ENCODE assay signal across 28 cellular contexts in the genomic region with DNA sequence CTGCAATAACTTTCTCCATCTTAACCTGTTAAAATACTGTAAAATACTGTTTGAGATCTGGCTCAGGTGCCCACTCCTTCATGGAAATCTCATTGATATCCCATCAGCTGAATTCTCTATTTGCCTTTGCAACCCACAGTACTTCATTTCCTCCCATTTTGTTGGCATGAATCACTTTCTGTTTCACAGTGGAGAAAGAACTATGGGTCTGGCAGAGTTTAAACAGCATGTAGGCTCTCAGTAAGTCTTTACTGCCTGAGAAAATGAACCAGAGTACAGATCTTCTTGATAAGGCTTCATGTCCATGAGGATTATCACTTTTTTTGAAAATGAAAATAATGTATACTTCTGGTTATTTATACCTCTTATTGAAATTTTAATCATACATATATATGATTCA.
A peak's percentile ranks its signal among the peaks of the same experiment; 100 is the strongest.
DNase-seq lines count a peak whose midpoint lies in the region; ATAC-seq, FAIRE-seq and TF ChIP-seq lines count a peak whose summit lies in the region.
"Had no signal": no experiment of that assay in that cellular context is flagged by ENCODE, and none has a peak within 500 bp of the region (broad histone marks: within the 10 kb centered on the region; RNA-seq: fewer than 3 reads in every experiment).

No MANE protein-coding gene starts in this region.

- no peak overlapping the region for H3K4me3 Mint-ChIP-seq in astrocyte (ENCODE audit: unreplicated experiment)
- no peak overlapping the region for H3K4me3 Mint-ChIP-seq in T-cell
- H3K4me3 Mint-ChIP-seq: activated CD4-positive, alpha-beta T cell treated with anti-CD3 and anti-CD28 coated beads, Interleukin-2, amount 10 ng/mL, durations not matched to agents 7 days and 5 days; activated CD8-positive, alpha-beta memory T cell treated with anti-CD3 and anti-CD28 coated beads, Interleukin-2, amount 10 ng/mL, durations not matched to agents 7 days and 5 days; activated naive CD4-positive, alpha-beta T cell treated with anti-CD3 and anti-CD28 coated beads for 36 hours; activated T-cell treated with anti-CD3 and anti-CD28 coated beads, Interleukin-2, amount 50 U/mL, for 72 hours; IgD-negative memory B cell had no signal

- no peaks in the 10 kb centered on the region for H3K4me1 ChIP-seq in astrocyte (ENCODE audit: insufficient read depth, low read length)
- H3K4me1 ChIP-seq: HAP-1, prostate gland had no signal

- H3K9ac ChIP-seq in astrocyte (ENCODE audit: low read length) = no peak overlapping the region
- H3K9ac ChIP-seq: BLaER1 had no signal

- ATAC-seq in omental fat pad (ENCODE audit: low FRiP score) = no peak
- ATAC-seq in T-cell (replicated peaks in 1 of 4) = no peak
- ATAC-seq: activated CD8-positive, alpha-beta memory T cell treated with anti-CD3 and anti-CD28 coated beads, Interleukin-2, amount 10 ng/mL, durations not matched to agents 7 days and 5 days; activated T-cell treated with anti-CD3 and anti-CD28 coated beads, Interleukin-2, amount 50 U/mL, for 72 hours had no signal

- H3K79me2 ChIP-seq in astrocyte (ENCODE audit: insufficient read depth, low read length) = no peaks in the 10 kb centered on the region

- no peak for FAIRE-seq in astrocyte (lab: Jason Lieb, UNC)
- FAIRE-seq: GM12892 had no signal

- H3K9me3 ChIP-seq in astrocyte (ENCODE audit: insufficient read depth, low read depth, low read length) = no peaks in the 10 kb centered on the region
- H3K9me3 ChIP-seq: BLaER1, HAP-1, prostate gland had no signal

- H3K36me3 Mint-ChIP-seq in astrocyte (ENCODE audit: low read depth, unreplicated experiment) (no peaks in the 10 kb centered on the region), T-cell (no peaks in the 10 kb centered on the region)
- H3K36me3 Mint-ChIP-seq: activated CD8-positive, alpha-beta memory T cell treated with anti-CD3 and anti-CD28 coated beads, Interleukin-2, amount 10 ng/mL, durations not matched to agents 7 days and 5 days; IgD-negative memory B cell had no signal

- no peaks in the 10 kb centered on the region for H3K27me3 ChIP-seq in astrocyte (ENCODE audit: insufficient read depth, low read length)
- H3K27me3 ChIP-seq: BLaER1 had no signal

- no peak overlapping the region for H3K27ac Mint-ChIP-seq in astrocyte (ENCODE audit: unreplicated experiment)
- no peak overlapping the region for H3K27ac Mint-ChIP-seq in T-cell
- H3K27ac Mint-ChIP-seq: activated CD4-positive, alpha-beta T cell treated with anti-CD3 and anti-CD28 coated beads, Interleukin-2, amount 10 ng/mL, durations not matched to agents 7 days and 5 days; activated CD8-positive, alpha-beta memory T cell treated with anti-CD3 and anti-CD28 coated beads, Interleukin-2, amount 10 ng/mL, durations not matched to agents 7 days and 5 days; activated naive CD4-positive, alpha-beta T cell treated with anti-CD3 and anti-CD28 coated beads for 36 hours; activated T-cell treated with anti-CD3 and anti-CD28 coated beads, Interleukin-2, amount 50 U/mL, for 72 hours; IgD-negative memory B cell had no signal

- H3K36me3 ChIP-seq in astrocyte (ENCODE audit: insufficient read depth, low read length) = no peaks in the 10 kb centered on the region
- H3K36me3 ChIP-seq: BLaER1, HAP-1, prostate gland had no signal

- no peak overlapping the region for H3K4me2 ChIP-seq in astrocyte (ENCODE audit: low read length)
- H3K4me2 ChIP-seq: BLaER1, PC-9 had no signal

- TF ChIP-seq CTCF in astrocyte (IDR thresholded peaks at IDR 0.05; ENCODE audit: insufficient read depth, low read depth, low read length) (no peak), fibroblast of the aortic adventitia (IDR thresholded peaks at IDR 0.05; ENCODE audit: insufficient read depth, low read length) (no peak), omental fat pad (IDR thresholded peaks at IDR 0.05) (no peak), GM20000 (IDR thresholded peaks at IDR 0.05; ENCODE audit: extremely low read depth, missing control alignments) (no peak)

- POLR2A ChIA-PET in T-cell (lab: Charles Lee) = no interaction called here

- H3K27ac ChIP-seq in astrocyte (ENCODE audit: low read depth, low read length) = no peak overlapping the region
- H3K27ac ChIP-seq: BLaER1, PC-9, prostate gland had no signal

- H3K9me3 Mint-ChIP-seq in astrocyte (ENCODE audit: unreplicated experiment) (no peaks in the 10 kb centered on the region), T-cell (peaks cover 0 to 3% (median 0%) of the 10 kb centered on the region in 3 donors)
- H3K9me3 Mint-ChIP-seq: activated CD4-positive, alpha-beta T cell treated with anti-CD3 and anti-CD28 coated beads, Interleukin-2, amount 10 ng/mL, durations not matched to agents 7 days and 5 days; activated naive CD4-positive, alpha-beta T cell treated with anti-CD3 and anti-CD28 coated beads for 36 hours had no signal

- no peak overlapping the region for H2AFZ ChIP-seq in astrocyte (ENCODE audit: low read depth, low read length)
- H2AFZ ChIP-seq: PC-9 had no signal

- H4K20me1 ChIP-seq in astrocyte (ENCODE audit: insufficient read depth, low read length) = no peaks in the 10 kb centered on the region
- H4K20me1 ChIP-seq: BLaER1 had no signal

- H3K27me3 Mint-ChIP-seq in astrocyte (ENCODE audit: low read depth, unreplicated experiment) (no peaks in the 10 kb centered on the region), T-cell (no peaks in the 10 kb centered on the region)
- H3K27me3 Mint-ChIP-seq: activated CD4-positive, alpha-beta T cell treated with anti-CD3 and anti-CD28 coated beads, Interleukin-2, amount 10 ng/mL, durations not matched to agents 7 days and 5 days; activated CD8-positive, alpha-beta memory T cell treated with anti-CD3 and anti-CD28 coated beads, Interleukin-2, amount 10 ng/mL, durations not matched to agents 7 days and 5 days; IgD-negative memory B cell had no signal

- DNase-seq in HCEC 1CT = peak; percentile 9
- peak; percentile 32 for DNase-seq in astrocyte (ENCODE audit: low read depth)
- peak; percentile 11 for DNase-seq in fibroblast of the aortic adventitia (ENCODE audit: low read depth)
- DNase-seq in mesenteric fat pad (ENCODE audit: low spot score) = no peak
- DNase-seq in omental fat pad (ENCODE audit: low spot score) = no peak
- DNase-seq in GM20000 (ENCODE audit: low spot score) = no peak
- no peak for DNase-seq in T-cell
- DNase-seq: activated CD4-positive, alpha-beta T cell treated with anti-CD3 and anti-CD28 coated beads, Interleukin-2, amount 10 ng/mL, durations not matched to agents 7 days and 5 days; activated CD8-positive, alpha-beta memory T cell treated with anti-CD3 and anti-CD28 coated beads, Interleukin-2, amount 10 ng/mL, durations not matched to agents 7 days and 5 days; activated naive CD4-positive, alpha-beta T cell treated with anti-CD3 and anti-CD28 coated beads for 36 hours; activated T-cell treated with anti-CD3 and anti-CD28 coated beads, Interleukin-2, amount 50 U/mL, for 72 hours; amygdala; DMS79 treated with DMSO at 0.1 percent for 48 hours; effector CD4-positive, alpha-beta T cell; erythroblast; mammary epithelial cell; NCI-H2029 treated with DMSO at 0.1 percent for 48 hours; NCI-H446 treated with DMSO at 0.1 percent for 48 hours; PC-9; Right ventricle myocardium superior; stimulated activated CD4-positive, alpha-beta T cell treated with anti-CD3 and anti-CD28 coated beads, Interleukin-1b, Interleukin-23, amount 100 ng/mL, for 48 hours; T-helper 9 cell; trophoblast cell had no signal

- no peak overlapping the region for H3K4me3 ChIP-seq in astrocyte (ENCODE audit: insufficient read depth, low read depth, low read length)
- H3K4me3 ChIP-seq in fibroblast of the aortic adventitia (ENCODE audit: low read depth, low read length) = no peak overlapping the region
- H3K4me3 ChIP-seq: BLaER1, HAP-1, PC-9, prostate gland had no signal

- CTCF ChIA-PET in T-cell (lab: Charles Lee) = no interaction called here

- H3K4me1 Mint-ChIP-seq in astrocyte (ENCODE audit: low read depth, unreplicated experiment) (no peaks in the 10 kb centered on the region), T-cell (no peaks in the 10 kb centered on the region)
- H3K4me1 Mint-ChIP-seq: activated CD4-positive, alpha-beta T cell treated with anti-CD3 and anti-CD28 coated beads, Interleukin-2, amount 10 ng/mL, durations not matched to agents 7 days and 5 days; activated CD8-positive, alpha-beta memory T cell treated with anti-CD3 and anti-CD28 coated beads, Interleukin-2, amount 10 ng/mL, durations not matched to agents 7 days and 5 days; IgD-negative memory B cell had no signal

Comparison
In these comparisons a context has a peak if more than half of its experiments do, and no peak if none do; other contexts are left out.
1. DNase-seq: peak in HCEC 1CT (single experiment), astrocyte (single experiment) and fibroblast of the aortic adventitia (single experiment); none in mesenteric fat pad (single experiment), omental fat pad (single experiment), GM20000 (single experiment) and T-cell (0 of 34).